In the genomic region with DNA sequence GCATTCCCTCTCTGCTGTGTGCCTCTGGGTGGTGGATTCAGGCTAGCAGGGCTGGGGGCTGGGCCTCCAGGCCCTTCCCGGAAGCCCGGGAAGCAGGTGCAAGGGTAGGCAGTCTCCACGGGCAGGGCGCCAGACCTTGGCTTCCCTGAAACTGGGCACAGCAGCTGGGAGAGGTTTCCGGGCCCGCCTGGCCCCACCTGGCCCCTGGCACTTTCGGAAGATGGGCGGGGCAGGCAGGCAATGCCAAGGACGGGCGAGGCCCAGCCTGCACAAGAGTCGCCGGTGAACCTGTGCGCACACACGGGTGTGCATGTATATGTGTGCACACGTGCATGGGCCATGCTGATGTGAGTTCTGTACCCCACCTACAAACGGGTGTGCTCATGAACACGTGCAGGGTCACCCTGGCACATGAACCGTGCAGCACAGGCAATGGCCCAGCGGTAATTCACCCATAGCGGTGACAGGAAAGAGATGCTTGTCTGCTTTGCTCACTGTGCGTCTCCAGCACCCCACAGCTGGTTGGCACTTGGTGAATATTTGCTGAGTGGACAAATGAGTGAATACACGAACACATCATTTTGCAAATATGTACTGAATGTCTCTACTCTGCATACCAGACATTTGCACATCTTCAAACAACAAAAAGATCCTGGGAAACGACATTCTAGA, we compare ENCODE assay signal across 9 cellular contexts. TPM values are rescaled to one million over a fixed set of nuclear protein-coding genes. Genes with fewer than 3 reads are reported as not detected.
DNase-seq lines count a peak whose midpoint lies in the region; ATAC-seq, FAIRE-seq and TF ChIP-seq lines count a peak whose summit lies in the region.
"Had no signal": no experiment of that assay in that cellular context is flagged by ENCODE, and none has a peak within 500 bp of the region (broad histone marks: within the 10 kb centered on the region; RNA-seq: fewer than 3 reads in every experiment).

No MANE protein-coding gene starts in this region.

- H3K9me1 ChIP-seq in keratinocyte (ENCODE audit: control insufficient read depth, extremely low read depth, insufficient read depth, low read length): no peaks in the 10 kb centered on the region

- H3K4me1 ChIP-seq in A549 (peaks cover 60% of the 10 kb centered on the region), SJSA1 (replicated peaks) (peaks cover 72% of the 10 kb centered on the region), keratinocyte (ENCODE audit: control insufficient read depth, extremely low read depth, insufficient read depth, low read length) (peaks cover 45% of the 10 kb centered on the region), right atrium auricular region (peaks cover 0 to 55% of the 10 kb centered on the region in 2 donors)

- H4K20me1 ChIP-seq in keratinocyte (ENCODE audit: control insufficient read depth, extremely low read depth, insufficient read depth, low read length): peaks cover 7% of the 10 kb centered on the region

- no peak overlapping the region for H3K4me3 ChIP-seq in A549
- H3K4me3 ChIP-seq in SJSA1: no peak overlapping the region
- peak overlapping the region in 1 of 3 experiments; percentile 42 for H3K4me3 ChIP-seq in keratinocyte (ENCODE audit: control insufficient read depth in 2 of 3, extremely low read depth in 1 of 3, insufficient read depth in 2 of 3, low read depth in 1 of 3, low read length in 3 of 3)
- H3K4me3 ChIP-seq in right atrium auricular region: no peak overlapping the region

- no peaks in the 10 kb centered on the region for H3K79me2 ChIP-seq in keratinocyte (ENCODE audit: control insufficient read depth, insufficient read depth, low read length)

- no peak for TF ChIP-seq RAD21 in A549 (conservative IDR thresholded peaks at IDR 0.05 in 1 of 2, IDR thresholded peaks at IDR 0.05 in 1 of 2)

- H3K4me2 ChIP-seq in A549 (peak overlapping the region; percentile 64), keratinocyte (ENCODE audit: control insufficient read depth, extremely low read depth, insufficient read depth, low read depth, low read length) (peak overlapping the region; percentile 84)

- TF ChIP-seq EP300 in A549 (IDR thresholded peaks at IDR 0.05): peak; percentile 30 to 53; a peak in 1 of 5 replicates

- H3K27me3 ChIP-seq in SJSA1 (replicated peaks) (no peaks in the 10 kb centered on the region), keratinocyte (ENCODE audit: control insufficient read depth, extremely low read depth, insufficient read depth, low read length) (peaks cover 16% of the 10 kb centered on the region), right atrium auricular region (no peaks in the 10 kb centered on the region)

- no peak for TF ChIP-seq CTCF in A549 (IDR thresholded peaks at IDR 0.05)
- no peak for TF ChIP-seq CTCF in keratinocyte (optimal IDR thresholded peaks at IDR 0.05 in 1 of 3, IDR thresholded peaks at IDR 0.05 in 1 of 3, conservative IDR thresholded peaks at IDR 0.05 in 1 of 3; ENCODE audit: extremely low read depth in 1 of 3, insufficient read depth in 2 of 3, low read length in 3 of 3)
- no peak for TF ChIP-seq CTCF in right atrium auricular region (IDR thresholded peaks at IDR 0.05)
- TF ChIP-seq CTCF in GM13977 (IDR thresholded peaks at IDR 0.05; ENCODE audit: extremely low read depth, insufficient read depth, missing control alignments): no peak

- 4% methylated on average over 17 of the region's 23 CpGs for WGBS in A549 (ENCODE audit: missing lambda C conversion rate)

- POLR2A ChIA-PET in A549 (lab: Yijun Ruan, JAX): interaction anchor here (7.3 kb wide), 1 partner anchor 15 kb away, joined by 64 read pairs; a partner anchor contains a TSS

- FAIRE-seq in A549 (lab: Jason Lieb, UNC) (no peak), keratinocyte (lab: Jason Lieb, UNC) (peak; percentile 97)

- no peaks in the 10 kb centered on the region for H3K9me3 ChIP-seq in A549
- H3K9me3 ChIP-seq in SJSA1 (replicated peaks): no peaks in the 10 kb centered on the region
- H3K9me3 ChIP-seq in keratinocyte (ENCODE audit: control insufficient read depth, low read depth, low read length): no peaks in the 10 kb centered on the region
- H3K9me3 ChIP-seq in right atrium auricular region: no peaks in the 10 kb centered on the region

- peak; percentile 19 to 20; a peak in 5 of 6 replicates for ATAC-seq in A549
- no peak for ATAC-seq in HG02798 (IDR thresholded peaks at IDR 0.05; ENCODE audit: poor library complexity, unreplicated experiment)

- peak overlapping the region; percentile 53 for H2AFZ ChIP-seq in keratinocyte (ENCODE audit: control insufficient read depth, low read length)

- H3K27ac ChIP-seq in A549 (peak overlapping the region; percentile 83 to 95), SJSA1 (peak overlapping the region; percentile 53), keratinocyte (ENCODE audit: control insufficient read depth, insufficient read depth, low read length) (peak overlapping the region; percentile 43), right atrium auricular region (no peak overlapping the region)

- peak overlapping the region; percentile 50 for H3K9ac ChIP-seq in keratinocyte (ENCODE audit: control insufficient read depth, extremely low read depth, insufficient read depth, low read length)

- dilution Hi-C loops in keratinocyte (cut with MboI; ENCODE audit: extremely low pct_ligation_motif_present, low sequenced_read_pairs): no loop called here

- H3K36me3 ChIP-seq in SJSA1 (no peaks in the 10 kb centered on the region), keratinocyte (ENCODE audit: control insufficient read depth in 2 of 2, extremely low read depth in 1 of 2, insufficient read depth in 2 of 2, low read length in 2 of 2) (no peaks in the 10 kb centered on the region), right atrium auricular region (no peaks in the 10 kb centered on the region)

- peak in 1 of 2 experiments; percentile 81 for DNase-seq in A549 (ENCODE audit: low read depth in 1 of 2, low spot score in 1 of 2)
- peak; percentile 77 for DNase-seq in HT1080 (ENCODE audit: low read depth)
- DNase-seq in SJSA1 (ENCODE audit: low read depth in 1 of 2, low spot score in 2 of 2): peak; percentile 84 to 87
- DNase-seq in keratinocyte (ENCODE audit: low read depth, low spot score): no peak
- DNase-seq in hypothalamus (lab: John Stamatoyannopoulos, UW): no peak
- no peak for DNase-seq in right atrium auricular region (ENCODE audit: low spot score)
- DNase-seq in GM13977 (ENCODE audit: low spot score): no peak
- DNase-seq: DND-41 had no signal

- TF ChIP-seq POLR2A in A549 (IDR thresholded peaks at IDR 0.05; ENCODE audit: low read length): no peak

- in situ Hi-C loops in GM13977 (cut with MboI; ENCODE audit: low pct_unique_long_range_greater_than_20kb, low sequenced_read_pairs, unreplicated experiment): no loop called here

- CTCF ChIA-PET in A549 (lab: Yijun Ruan, JAX): interaction anchor here (1.0 to 1.4 kb wide), 2 partner anchors 11 to 123 kb away, joined by 3 read pairs; no protein-coding TSS in a partner anchor

TF ChIP-seq in A549, 52 proteins besides CTCF, POLR2A, EP300 and RAD21 (continues in another document):
- TF ChIP-seq FOSL2 (IDR thresholded peaks at IDR 0.05) (no peak), FOSL2 (CRISPR knock-in tag; IDR thresholded peaks at IDR 0.05) (peak; percentile 68; the same call in 1 of the 2 replicates), GATA3 (IDR thresholded peaks at IDR 0.05; ENCODE audit: borderline replicate concordance) (peak; percentile 87), MYC (IDR thresholded peaks at IDR 0.05; ENCODE audit: borderline replicate concordance, low read length) (no peak; the same call in 1 of the 2 replicates), CBX2 (IDR thresholded peaks at IDR 0.05; ENCODE audit: borderline replicate concordance, low read depth) (no peak)

RNA-seq across cellular contexts. Expression of a gene that starts 15.3 kb away (rescaled TPM):
- polyA plus RNA-seq in A549 (2011; rRNA removed) (65.3 and 72.5 TPM in 2 replicates), A549 (2017; fragmentation: RNase III; extraction: RNeasy Plus Mini Kit Qiagen cat#74134 plus additional on column Dnase treatment) (38.6 to 42.4 TPM (median 39.9 TPM) in 3 replicates), keratinocyte (20.6 to 32.4 TPM (median 26.8 TPM) in 3 replicates)
- polyA plus RNA-seq in A549 (2012; cell fraction: cytosol; rRNA removed): 120 and 125 TPM in 2 replicates
- polyA plus RNA-seq in A549 (2012; cell fraction: nucleus; rRNA removed): 193 and 205 TPM in 2 replicates
- polyA minus RNA-seq in A549 (2011; rRNA and poly(A)+ RNA removed): 42.7 and 50.1 TPM in 2 replicates
- total RNA-seq in HT1080 (2014; rRNA removed; shearing (Covaris generic)): 40.0 and 53.1 TPM in 2 replicates
- 40.7 and 47.0 TPM in 2 replicates for polyA plus RNA-seq in HT1080 (2015; cell fraction: cytosol; rRNA removed)
- 77.7 and 96.6 TPM in 2 replicates for polyA plus RNA-seq in HT1080 (2015; cell fraction: nucleus; rRNA removed)
- 112 and 132 TPM in 2 replicates for total RNA-seq in SJSA1 (2014; rRNA removed; shearing (Covaris generic))
- 149 TPM for polyA plus RNA-seq in keratinocyte (2011; ENCODE audit: low read depth)
- 9.5 and 12.5 TPM in 2 replicates for polyA plus RNA-seq in keratinocyte (2011; cell fraction: cytosol; rRNA removed)
- polyA plus RNA-seq in keratinocyte (2011; cell fraction: nucleus; rRNA removed): 34.9 and 41.2 TPM in 2 replicates
- polyA plus RNA-seq in keratinocyte (2012; ENCODE audit: low replicate concordance): 21.0 and 188 TPM in 2 replicates
- 9.5 to 21.8 TPM (median 13.7 TPM) in 3 replicates for polyA minus RNA-seq in keratinocyte
- polyA minus RNA-seq in keratinocyte (2011; cell fraction: cytosol; rRNA and poly(A)+ RNA removed): 40.5 TPM
- 16.2 and 25.8 TPM in 2 replicates for polyA minus RNA-seq in keratinocyte (2011; cell fraction: nucleus; rRNA and poly(A)+ RNA removed)
- 100 to 1,000 TPM; 205 to 218 TPM for total RNA-seq in right atrium auricular region

RNA-seq across cellular contexts. Expression of a gene that starts 34.5 kb away (rescaled TPM):
- polyA plus RNA-seq in A549 (2011; rRNA removed) (53.5 and 54.6 TPM in 2 replicates), A549 (2017; fragmentation: RNase III; extraction: RNeasy Plus Mini Kit Qiagen cat#74134 plus additional on column Dnase treatment) (93.6 to 105 TPM (median 97.7 TPM) in 3 replicates), keratinocyte (55.7 to 84.8 TPM (median 80.1 TPM) in 3 replicates)
- 96.0 and 132 TPM in 2 replicates for polyA plus RNA-seq in A549 (2012; cell fraction: cytosol; rRNA removed)
- polyA plus RNA-seq in A549 (2012; cell fraction: nucleus; rRNA removed): 167 and 168 TPM in 2 replicates
- polyA minus RNA-seq in A549 (2011; rRNA and poly(A)+ RNA removed): 53.1 and 60.5 TPM in 2 replicates
- 249 and 268 TPM in 2 replicates for total RNA-seq in HT1080 (2014; rRNA removed; shearing (Covaris generic))
- polyA plus RNA-seq in HT1080 (2015; cell fraction: cytosol; rRNA removed): 158 and 169 TPM in 2 replicates
- 162 and 164 TPM in 2 replicates for polyA plus RNA-seq in HT1080 (2015; cell fraction: nucleus; rRNA removed)
- 275 and 316 TPM in 2 replicates for total RNA-seq in SJSA1 (2014; rRNA removed; shearing (Covaris generic))
- 8.0 TPM for polyA plus RNA-seq in keratinocyte (2011; ENCODE audit: low read depth)
- 37.6 and 49.0 TPM in 2 replicates for polyA plus RNA-seq in keratinocyte (2011; cell fraction: cytosol; rRNA removed)
- 59.8 and 68.0 TPM in 2 replicates for polyA plus RNA-seq in keratinocyte (2011; cell fraction: nucleus; rRNA removed)
- polyA plus RNA-seq in keratinocyte (2012; ENCODE audit: low replicate concordance): 12.4 and 76.0 TPM in 2 replicates
- polyA minus RNA-seq in keratinocyte: 46.8 to 87.1 TPM (median 57.1 TPM) in 3 replicates
- polyA minus RNA-seq in keratinocyte (2011; cell fraction: cytosol; rRNA and poly(A)+ RNA removed): 90.9 TPM
- polyA minus RNA-seq in keratinocyte (2011; cell fraction: nucleus; rRNA and poly(A)+ RNA removed): 21.3 and 24.7 TPM in 2 replicates
- total RNA-seq in right atrium auricular region: 10 to 100 TPM in 1 of 2 donors, 1 to 10 TPM in 1; 9.9 to 16.2 TPM

Comparison
In these comparisons a context has a peak if more than half of its experiments do, and no peak if none do; other contexts are left out.
1. DNase-seq: peak in HT1080 (single experiment) and SJSA1 (2 of 2); none in keratinocyte (single experiment), hypothalamus (0 of 51), right atrium auricular region (single experiment) and GM13977 (single experiment).
2. H3K27ac ChIP-seq: peak in A549 (2 of 2), SJSA1 (single experiment) and keratinocyte (single experiment); none in right atrium auricular region (0 of 2).
3. RNA of a gene that starts 34.5 kb away (total RNA-seq): 275 to 316 TPM in SJSA1 and 249 to 268 TPM in HT1080; 9.9 to 16.2 TPM in right atrium auricular region; every median in the first group is over 10 times any median in the second.